23 cellular contexts compared by ENCODE assay signal in genomic region chr3:101702726-101703125, GRCh38.
"Had no signal": no experiment of that assay in that cellular context is flagged by ENCODE, and none has a peak within 500 bp of the region (broad histone marks: within the 10 kb centered on the region; RNA-seq: fewer than 3 reads in every experiment).

No MANE protein-coding gene starts in this region.

- H3K27ac ChIP-seq: adrenal gland, ascending aorta, brain microvascular endothelial cell, heart right ventricle, prostate gland, spleen, uterus had no signal

- H3K4me1 ChIP-seq: adrenal gland, ascending aorta, heart right ventricle, lower lobe of right lung, prostate gland, spleen, uterus had no signal

- H3K9me3 ChIP-seq: adrenal gland, ascending aorta, heart right ventricle, lower lobe of right lung, prostate gland, spleen, thyroid gland, uterus had no signal

- H3K4me3 ChIP-seq: adrenal gland, ascending aorta, heart right ventricle, lower lobe of right lung, prostate gland, spleen, thyroid gland, uterus had no signal

- H3K27me3 ChIP-seq: adrenal gland, ascending aorta, brain microvascular endothelial cell, heart right ventricle, spleen, thyroid gland, uterus had no signal

- H3K36me3 ChIP-seq: adrenal gland, ascending aorta, brain microvascular endothelial cell, heart right ventricle, lower lobe of right lung, prostate gland, spleen, thyroid gland, uterus had no signal

- DNase-seq: activated B cell treated with CpG ODN at 0.5 μM for 24 hours; activated CD4-positive, alpha-beta T cell treated with anti-CD3 and anti-CD28 coated beads for 36 hours; activated CD4-positive, alpha-beta T cell treated with anti-CD3 and anti-CD28 coated beads, Interleukin-2, amount 50 U/mL, for 48 hours; activated CD8-positive, alpha-beta memory T cell treated with anti-CD3 and anti-CD28 coated beads, Interleukin-2, amount 50 U/mL, for 48 hours; activated naive CD4-positive, alpha-beta T cell; activated T-cell treated with anti-CD3 and anti-CD28 coated beads, Interleukin-2, amount 50 U/mL, for 4 hours; adrenal gland; brain microvascular endothelial cell; effector memory CD8-positive, alpha-beta T cell; heart right ventricle; kidney; lower lobe of right lung; naive B cell; occipital lobe; spleen; stimulated activated CD4-positive, alpha-beta T cell treated with anti-CD3 and anti-CD28 coated beads, Interleukin-4, amount 100 ng/mL, for 4 hours; stimulated activated naive CD8-positive, alpha-beta T cell treated with anti-CD3 and anti-CD28 coated beads, Interleukin-15, Interleukin-2, amounts not matched to agents 100 U/mL and 50 U/mL, for 24 hours; T1000; uterus had no signal

- ATAC-seq: activated CD4-positive, alpha-beta T cell treated with anti-CD3 and anti-CD28 coated beads for 36 hours; activated T-cell treated with anti-CD3 and anti-CD28 coated beads, Interleukin-2, amount 50 U/mL, for 4 hours; effector memory CD8-positive, alpha-beta T cell; heart right ventricle; left lobe of liver; stimulated activated naive CD8-positive, alpha-beta T cell treated with anti-CD3 and anti-CD28 coated beads, Interleukin-15, Interleukin-2, amounts not matched to agents 100 U/mL and 50 U/mL, for 24 hours had no signal
